ENCODE assay signal across 8 cellular contexts in genomic region chr6:108782231-108783041, GRCh38.
A peak's percentile ranks its signal among the peaks of the same experiment; 100 is the strongest.
DNase-seq lines count a peak whose midpoint lies in the region; ATAC-seq lines count a peak whose summit lies in the region.

No MANE protein-coding gene starts in this region.

- peaks cover 0 to 9% of the 10 kb centered on the region in 2 donors for H3K27me3 Mint-ChIP-seq in effector memory CD8-positive, alpha-beta T cell
- H3K27me3 Mint-ChIP-seq in memory B cell = peaks cover 6% of the 10 kb centered on the region

- peak; percentile 60 for ATAC-seq in HG03095 (IDR thresholded peaks at IDR 0.05; ENCODE audit: unreplicated experiment)
- peak; percentile 99 for ATAC-seq in effector memory CD8-positive, alpha-beta T cell (replicated peaks)
- ATAC-seq in memory B cell (ENCODE audit: low read depth) = peak; percentile 88
- ATAC-seq in HG03469 (IDR thresholded peaks at IDR 0.05; ENCODE audit: unreplicated experiment) = no peak

- H3K4me1 Mint-ChIP-seq in effector memory CD8-positive, alpha-beta T cell (ENCODE audit: low read depth in 2 of 2) = peaks cover 7 to 11% of the 10 kb centered on the region in 2 donors
- peaks cover 26% of the 10 kb centered on the region for H3K4me1 Mint-ChIP-seq in memory B cell

- H3K36me3 Mint-ChIP-seq in effector memory CD8-positive, alpha-beta T cell (ENCODE audit: insufficient read depth) = no peaks in the 10 kb centered on the region
- H3K36me3 Mint-ChIP-seq in memory B cell = no peaks in the 10 kb centered on the region

- peak overlapping the region; percentile 73 to 78 for H3K4me3 Mint-ChIP-seq in effector memory CD8-positive, alpha-beta T cell
- peak overlapping the region; percentile 83 for H3K4me3 Mint-ChIP-seq in memory B cell

- H3K9me3 Mint-ChIP-seq in effector memory CD8-positive, alpha-beta T cell = no peaks in the 10 kb centered on the region
- H3K9me3 Mint-ChIP-seq in memory B cell = no peaks in the 10 kb centered on the region

- H3K27ac Mint-ChIP-seq in effector memory CD8-positive, alpha-beta T cell = no peak overlapping the region
- H3K27ac Mint-ChIP-seq in memory B cell = no peak overlapping the region

- peak; percentile 63 for DNase-seq in DMS53 treated with DMSO at 0.1 percent for 48 hours (lab: John Stamatoyannopoulos, UW; ENCODE audit: unreplicated experiment)
- peak; percentile 78 for DNase-seq in NCI-H774 (lab: John Stamatoyannopoulos, UW)
- DNase-seq in activated CD8-positive, alpha-beta memory T cell treated with anti-CD3 and anti-CD28 coated beads for 24 hours = peak; percentile 87
- peak; percentile 66 to 72 (median 68) for DNase-seq in effector memory CD8-positive, alpha-beta T cell
- peak; percentile 64 to 73 for DNase-seq in memory B cell (ENCODE audit: low spot score in 2 of 2)
- DNase-seq in stimulated activated CD4-positive, alpha-beta T cell treated with anti-CD3 and anti-CD28 coated beads, TNF-alpha, amount 100 ng/mL, for 4 hours (ENCODE audit: low read depth in 3 of 3) = peak; percentile 52 to 65 (median 61)
